In the genomic region with DNA sequence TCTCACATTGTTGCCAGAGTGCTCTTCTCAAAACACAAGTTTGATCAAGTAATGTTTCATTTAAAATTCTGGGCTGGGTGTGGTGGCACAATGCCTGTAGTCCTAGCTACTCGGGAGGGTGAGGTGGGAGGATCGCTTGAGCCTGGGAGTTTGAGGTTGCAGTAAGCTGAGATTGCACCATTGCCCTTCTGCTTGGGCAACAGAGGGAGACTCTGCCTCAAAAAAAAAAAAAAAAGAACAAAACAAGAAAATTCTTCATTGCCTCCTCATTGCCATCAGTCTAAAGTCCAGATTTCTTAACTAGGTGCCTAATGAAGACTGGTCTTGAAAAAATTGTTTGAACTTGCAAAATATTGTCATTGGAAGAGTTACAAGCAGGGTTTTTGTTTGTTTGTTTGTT, we compare ENCODE assay signal across 2 cellular contexts.
TF ChIP-seq lines count a peak whose summit lies in the region.

No MANE protein-coding gene starts in this region.

TF ChIP-seq in WTC11, 78 proteins besides CTCF, POLR2A, EP300 and RAD21 (continued from another document and continues in another):
- TF ChIP-seq, protein P1, sequence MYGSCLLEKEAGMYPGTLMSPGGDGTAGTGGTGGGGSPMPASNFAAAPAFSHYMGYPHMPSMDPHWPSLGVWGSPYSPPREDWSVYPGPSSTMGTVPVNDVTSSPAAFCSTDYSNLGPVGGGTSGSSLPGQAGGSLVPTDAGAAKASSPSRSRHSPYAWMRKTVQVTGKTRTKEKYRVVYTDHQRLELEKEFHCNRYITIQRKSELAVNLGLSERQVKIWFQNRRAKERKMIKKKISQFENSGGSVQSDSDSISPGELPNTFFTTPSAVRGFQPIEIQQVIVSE (CRISPR knock-in tag; IDR thresholded peaks at IDR 0.05; ENCODE audit: borderline replicate concordance) = no peak
- TF ChIP-seq, protein P2, sequence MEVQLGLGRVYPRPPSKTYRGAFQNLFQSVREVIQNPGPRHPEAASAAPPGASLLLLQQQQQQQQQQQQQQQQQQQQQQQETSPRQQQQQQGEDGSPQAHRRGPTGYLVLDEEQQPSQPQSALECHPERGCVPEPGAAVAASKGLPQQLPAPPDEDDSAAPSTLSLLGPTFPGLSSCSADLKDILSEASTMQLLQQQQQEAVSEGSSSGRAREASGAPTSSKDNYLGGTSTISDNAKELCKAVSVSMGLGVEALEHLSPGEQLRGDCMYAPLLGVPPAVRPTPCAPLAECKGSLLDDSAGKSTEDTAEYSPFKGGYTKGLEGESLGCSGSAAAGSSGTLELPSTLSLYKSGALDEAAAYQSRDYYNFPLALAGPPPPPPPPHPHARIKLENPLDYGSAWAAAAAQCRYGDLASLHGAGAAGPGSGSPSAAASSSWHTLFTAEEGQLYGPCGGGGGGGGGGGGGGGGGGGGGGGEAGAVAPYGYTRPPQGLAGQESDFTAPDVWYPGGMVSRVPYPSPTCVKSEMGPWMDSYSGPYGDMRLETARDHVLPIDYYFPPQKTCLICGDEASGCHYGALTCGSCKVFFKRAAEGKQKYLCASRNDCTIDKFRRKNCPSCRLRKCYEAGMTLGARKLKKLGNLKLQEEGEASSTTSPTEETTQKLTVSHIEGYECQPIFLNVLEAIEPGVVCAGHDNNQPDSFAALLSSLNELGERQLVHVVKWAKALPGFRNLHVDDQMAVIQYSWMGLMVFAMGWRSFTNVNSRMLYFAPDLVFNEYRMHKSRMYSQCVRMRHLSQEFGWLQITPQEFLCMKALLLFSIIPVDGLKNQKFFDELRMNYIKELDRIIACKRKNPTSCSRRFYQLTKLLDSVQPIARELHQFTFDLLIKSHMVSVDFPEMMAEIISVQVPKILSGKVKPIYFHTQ (CRISPR knock-in tag; IDR thresholded peaks at IDR 0.05) = no peak
- TF ChIP-seq, protein P3, sequence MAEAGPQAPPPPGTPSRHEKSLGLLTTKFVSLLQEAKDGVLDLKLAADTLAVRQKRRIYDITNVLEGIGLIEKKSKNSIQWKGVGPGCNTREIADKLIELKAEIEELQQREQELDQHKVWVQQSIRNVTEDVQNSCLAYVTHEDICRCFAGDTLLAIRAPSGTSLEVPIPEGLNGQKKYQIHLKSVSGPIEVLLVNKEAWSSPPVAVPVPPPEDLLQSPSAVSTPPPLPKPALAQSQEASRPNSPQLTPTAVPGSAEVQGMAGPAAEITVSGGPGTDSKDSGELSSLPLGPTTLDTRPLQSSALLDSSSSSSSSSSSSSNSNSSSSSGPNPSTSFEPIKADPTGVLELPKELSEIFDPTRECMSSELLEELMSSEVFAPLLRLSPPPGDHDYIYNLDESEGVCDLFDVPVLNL (CRISPR knock-in tag; IDR thresholded peaks at IDR 0.05; ENCODE audit: borderline replicate concordance, low read depth) = no peak
- TF ChIP-seq, protein P4, sequence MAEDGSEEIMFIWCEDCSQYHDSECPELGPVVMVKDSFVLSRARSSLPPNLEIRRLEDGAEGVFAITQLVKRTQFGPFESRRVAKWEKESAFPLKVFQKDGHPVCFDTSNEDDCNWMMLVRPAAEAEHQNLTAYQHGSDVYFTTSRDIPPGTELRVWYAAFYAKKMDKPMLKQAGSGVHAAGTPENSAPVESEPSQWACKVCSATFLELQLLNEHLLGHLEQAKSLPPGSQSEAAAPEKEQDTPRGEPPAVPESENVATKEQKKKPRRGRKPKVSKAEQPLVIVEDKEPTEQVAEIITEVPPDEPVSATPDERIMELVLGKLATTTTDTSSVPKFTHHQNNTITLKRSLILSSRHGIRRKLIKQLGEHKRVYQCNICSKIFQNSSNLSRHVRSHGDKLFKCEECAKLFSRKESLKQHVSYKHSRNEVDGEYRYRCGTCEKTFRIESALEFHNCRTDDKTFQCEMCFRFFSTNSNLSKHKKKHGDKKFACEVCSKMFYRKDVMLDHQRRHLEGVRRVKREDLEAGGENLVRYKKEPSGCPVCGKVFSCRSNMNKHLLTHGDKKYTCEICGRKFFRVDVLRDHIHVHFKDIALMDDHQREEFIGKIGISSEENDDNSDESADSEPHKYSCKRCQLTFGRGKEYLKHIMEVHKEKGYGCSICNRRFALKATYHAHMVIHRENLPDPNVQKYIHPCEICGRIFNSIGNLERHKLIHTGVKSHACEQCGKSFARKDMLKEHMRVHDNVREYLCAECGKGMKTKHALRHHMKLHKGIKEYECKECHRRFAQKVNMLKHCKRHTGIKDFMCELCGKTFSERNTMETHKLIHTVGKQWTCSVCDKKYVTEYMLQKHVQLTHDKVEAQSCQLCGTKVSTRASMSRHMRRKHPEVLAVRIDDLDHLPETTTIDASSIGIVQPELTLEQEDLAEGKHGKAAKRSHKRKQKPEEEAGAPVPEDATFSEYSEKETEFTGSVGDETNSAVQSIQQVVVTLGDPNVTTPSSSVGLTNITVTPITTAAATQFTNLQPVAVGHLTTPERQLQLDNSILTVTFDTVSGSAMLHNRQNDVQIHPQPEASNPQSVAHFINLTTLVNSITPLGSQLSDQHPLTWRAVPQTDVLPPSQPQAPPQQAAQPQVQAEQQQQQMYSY (CRISPR knock-in tag; IDR thresholded peaks at IDR 0.05) = no peak
- TF ChIP-seq, protein P5, sequence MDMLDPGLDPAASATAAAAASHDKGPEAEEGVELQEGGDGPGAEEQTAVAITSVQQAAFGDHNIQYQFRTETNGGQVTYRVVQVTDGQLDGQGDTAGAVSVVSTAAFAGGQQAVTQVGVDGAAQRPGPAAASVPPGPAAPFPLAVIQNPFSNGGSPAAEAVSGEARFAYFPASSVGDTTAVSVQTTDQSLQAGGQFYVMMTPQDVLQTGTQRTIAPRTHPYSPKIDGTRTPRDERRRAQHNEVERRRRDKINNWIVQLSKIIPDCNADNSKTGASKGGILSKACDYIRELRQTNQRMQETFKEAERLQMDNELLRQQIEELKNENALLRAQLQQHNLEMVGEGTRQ (CRISPR knock-in tag; IDR thresholded peaks at IDR 0.05) = no peak
- TF ChIP-seq, protein P6, sequence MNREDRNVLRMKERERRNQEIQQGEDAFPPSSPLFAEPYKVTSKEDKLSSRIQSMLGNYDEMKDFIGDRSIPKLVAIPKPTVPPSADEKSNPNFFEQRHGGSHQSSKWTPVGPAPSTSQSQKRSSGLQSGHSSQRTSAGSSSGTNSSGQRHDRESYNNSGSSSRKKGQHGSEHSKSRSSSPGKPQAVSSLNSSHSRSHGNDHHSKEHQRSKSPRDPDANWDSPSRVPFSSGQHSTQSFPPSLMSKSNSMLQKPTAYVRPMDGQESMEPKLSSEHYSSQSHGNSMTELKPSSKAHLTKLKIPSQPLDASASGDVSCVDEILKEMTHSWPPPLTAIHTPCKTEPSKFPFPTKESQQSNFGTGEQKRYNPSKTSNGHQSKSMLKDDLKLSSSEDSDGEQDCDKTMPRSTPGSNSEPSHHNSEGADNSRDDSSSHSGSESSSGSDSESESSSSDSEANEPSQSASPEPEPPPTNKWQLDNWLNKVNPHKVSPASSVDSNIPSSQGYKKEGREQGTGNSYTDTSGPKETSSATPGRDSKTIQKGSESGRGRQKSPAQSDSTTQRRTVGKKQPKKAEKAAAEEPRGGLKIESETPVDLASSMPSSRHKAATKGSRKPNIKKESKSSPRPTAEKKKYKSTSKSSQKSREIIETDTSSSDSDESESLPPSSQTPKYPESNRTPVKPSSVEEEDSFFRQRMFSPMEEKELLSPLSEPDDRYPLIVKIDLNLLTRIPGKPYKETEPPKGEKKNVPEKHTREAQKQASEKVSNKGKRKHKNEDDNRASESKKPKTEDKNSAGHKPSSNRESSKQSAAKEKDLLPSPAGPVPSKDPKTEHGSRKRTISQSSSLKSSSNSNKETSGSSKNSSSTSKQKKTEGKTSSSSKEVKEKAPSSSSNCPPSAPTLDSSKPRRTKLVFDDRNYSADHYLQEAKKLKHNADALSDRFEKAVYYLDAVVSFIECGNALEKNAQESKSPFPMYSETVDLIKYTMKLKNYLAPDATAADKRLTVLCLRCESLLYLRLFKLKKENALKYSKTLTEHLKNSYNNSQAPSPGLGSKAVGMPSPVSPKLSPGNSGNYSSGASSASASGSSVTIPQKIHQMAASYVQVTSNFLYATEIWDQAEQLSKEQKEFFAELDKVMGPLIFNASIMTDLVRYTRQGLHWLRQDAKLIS (CRISPR knock-in tag; IDR thresholded peaks at IDR 0.05; ENCODE audit: borderline replicate concordance) = no peak

TF ChIP-seq in HepG2, 621 proteins besides CTCF, POLR2A, EP300 and RAD21 (continued from another document):
- TF ChIP-seq, protein P7, sequence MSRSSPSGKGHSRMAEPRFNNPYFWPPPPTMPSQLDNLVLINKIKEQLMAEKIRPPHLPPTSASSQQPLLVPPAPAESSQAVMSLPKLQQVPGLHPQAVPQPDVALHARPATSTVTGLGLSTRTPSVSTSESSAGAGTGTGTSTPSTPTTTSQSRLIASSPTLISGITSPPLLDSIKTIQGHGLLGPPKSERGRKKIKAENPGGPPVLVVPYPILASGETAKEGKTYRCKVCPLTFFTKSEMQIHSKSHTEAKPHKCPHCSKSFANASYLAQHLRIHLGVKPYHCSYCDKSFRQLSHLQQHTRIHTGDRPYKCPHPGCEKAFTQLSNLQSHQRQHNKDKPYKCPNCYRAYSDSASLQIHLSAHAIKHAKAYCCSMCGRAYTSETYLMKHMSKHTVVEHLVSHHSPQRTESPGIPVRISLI (CRISPR knock-in tag; IDR thresholded peaks at IDR 0.05; ENCODE audit: borderline replicate concordance) = peak; percentile 50; the same call in 1 of the 2 replicates
- TF ChIP-seq CEBPG (CRISPR knock-in tag; IDR thresholded peaks at IDR 0.05) = 0 out of 2 replicates have a peak, but pooled peaks have one; percentile 5
TF ChIP-seq in HepG2: peak in this region for 5.
